Comparison of ENCODE assay signal across 2 cellular contexts in genomic region chr11:61507962-61508824, GRCh38.
TF ChIP-seq lines count a peak whose summit lies in the region.

LRRC10B (plus strand) TSS chr11:61508749; CDS start chr11:61508999, 250 bp downstream.

TF ChIP-seq in IMR-90, 13 proteins besides CTCF, POLR2A, EP300 and RAD21:
- TF ChIP-seq CEBPB (IDR thresholded peaks at IDR 0.05; ENCODE audit: low read depth, low read length) (no peak), SMC3 (IDR thresholded peaks at IDR 0.05; ENCODE audit: low read depth, low read length) (no peak), MAZ (IDR thresholded peaks at IDR 0.05; ENCODE audit: borderline replicate concordance, low read depth, low read length) (no peak), FOS (IDR thresholded peaks at IDR 0.05; ENCODE audit: low read depth, low read length) (no peak), NFE2L2 (IDR thresholded peaks at IDR 0.05; ENCODE audit: low read depth, low read length) (no peak), RCOR1 (IDR thresholded peaks at IDR 0.05; ENCODE audit: insufficient replicate concordance, low read length) (no peak), RFX5 (IDR thresholded peaks at IDR 0.05; ENCODE audit: low read depth, low read length) (no peak)
- TF ChIP-seq, protein P1, sequence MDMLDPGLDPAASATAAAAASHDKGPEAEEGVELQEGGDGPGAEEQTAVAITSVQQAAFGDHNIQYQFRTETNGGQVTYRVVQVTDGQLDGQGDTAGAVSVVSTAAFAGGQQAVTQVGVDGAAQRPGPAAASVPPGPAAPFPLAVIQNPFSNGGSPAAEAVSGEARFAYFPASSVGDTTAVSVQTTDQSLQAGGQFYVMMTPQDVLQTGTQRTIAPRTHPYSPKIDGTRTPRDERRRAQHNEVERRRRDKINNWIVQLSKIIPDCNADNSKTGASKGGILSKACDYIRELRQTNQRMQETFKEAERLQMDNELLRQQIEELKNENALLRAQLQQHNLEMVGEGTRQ (IDR thresholded peaks at IDR 0.05; ENCODE audit: low read depth, low read length), result no peak

TF ChIP-seq in H1, 55 proteins besides CTCF, POLR2A, EP300 and RAD21:
- TF ChIP-seq RNF2 (IDR thresholded peaks at IDR 0.05; ENCODE audit: borderline replicate concordance, low read depth, low read length, missing control alignments, poor library complexity, severe bottlenecking), result no peak
- TF ChIP-seq CREB1 (IDR thresholded peaks at IDR 0.05), result 0 out of 2 replicates have a peak, but pooled peaks have one; percentile 9
- TF ChIP-seq CTBP2 (IDR thresholded peaks at IDR 0.05; ENCODE audit: borderline replicate concordance, insufficient read depth, insufficient read length, low read length), result peak; percentile 54
- peak; percentile 13; the same call in 1 of the 2 replicates for TF ChIP-seq TAF1 (IDR thresholded peaks at IDR 0.05; ENCODE audit: low read depth, low read length)
- peak; percentile 7; the same call in 1 of the 2 replicates for TF ChIP-seq TBP (IDR thresholded peaks at IDR 0.05; ENCODE audit: low read depth, low read length)
- TF ChIP-seq KDM4A (IDR thresholded peaks at IDR 0.05; ENCODE audit: low read depth, low read length, severe bottlenecking), result peak; percentile 29
- TF ChIP-seq PHF8 (conservative IDR thresholded peaks at IDR 0.05; ENCODE audit: low read depth, low read length), result no peak; the same call in 1 of the 2 replicates
- TF ChIP-seq, protein P2, sequence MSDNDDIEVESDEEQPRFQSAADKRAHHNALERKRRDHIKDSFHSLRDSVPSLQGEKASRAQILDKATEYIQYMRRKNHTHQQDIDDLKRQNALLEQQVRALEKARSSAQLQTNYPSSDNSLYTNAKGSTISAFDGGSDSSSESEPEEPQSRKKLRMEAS (IDR thresholded peaks at IDR 0.05), result peak; percentile 26; the same call in 1 of the 2 replicates
- no peak for TF ChIP-seq TEAD4 (IDR thresholded peaks at IDR 0.05; ENCODE audit: low read depth, low read length)
- no peak for TF ChIP-seq RFX5 (IDR thresholded peaks at IDR 0.05; ENCODE audit: borderline replicate concordance, low read depth, low read length)
- TF ChIP-seq KDM5A (IDR thresholded peaks at IDR 0.05; ENCODE audit: low read length), result no peak
- peak; percentile 29 to 49; a peak in 2 of 4 replicates for TF ChIP-seq SIN3A (conservative IDR thresholded peaks at IDR 0.05 in 1 of 2, IDR thresholded peaks at IDR 0.05 in 1 of 2; ENCODE audit: low read depth in 1 of 2, low read length in 2 of 2)
TF ChIP-seq in H1: peak in this region for 7.
